ENCODE assay signal across 8 cellular contexts in genomic region chr5:138330813-138331448, GRCh38. TPM values are rescaled to one million over a fixed set of nuclear protein-coding genes. Genes with fewer than 3 reads are reported as not detected.
A peak's percentile ranks its signal among the peaks of the same experiment; 100 is the strongest.
DNase-seq lines count a peak whose midpoint lies in the region; ATAC-seq and TF ChIP-seq lines count a peak whose summit lies in the region.

No MANE protein-coding gene starts in this region.

- TF ChIP-seq CTCF in RWPE2 (IDR thresholded peaks at IDR 0.05; ENCODE audit: poor library complexity, severe bottlenecking) = no peak
- no peak for TF ChIP-seq CTCF in fibroblast of mammary gland (conservative IDR thresholded peaks at IDR 0.05; ENCODE audit: control insufficient read depth, insufficient read depth, low read depth, low read length)
- no peak for TF ChIP-seq CTCF in gastrocnemius medialis (IDR thresholded peaks at IDR 0.05 in 4 of 5, conservative IDR thresholded peaks at IDR 0.05 in 1 of 5)
- TF ChIP-seq CTCF in GM10248 (IDR thresholded peaks at IDR 0.05; ENCODE audit: control extremely low read depth, extremely low read depth, low read depth, missing control alignments) = no peak

- CTCF ChIA-PET in GM10248 (lab: Yijun Ruan, JAX) = interaction anchor here (18.9 kb wide), 1 partner anchor 21 kb away, joined by 403 read pairs; the partner anchor contains the start of gene KDM3B

- ATAC-seq in GM19351 (IDR thresholded peaks at IDR 0.05; ENCODE audit: unreplicated experiment) (peak; percentile 1), RWPE2 (ENCODE audit: low read depth) (peak; percentile 7), gastrocnemius medialis (no peak), HG02610 (IDR thresholded peaks at IDR 0.05; ENCODE audit: unreplicated experiment) (no peak), HG02970 (IDR thresholded peaks at IDR 0.05; ENCODE audit: low FRiP score, unreplicated experiment) (no peak)

- intact Hi-C loops in gastrocnemius medialis (cut with DNase I; ENCODE audit: low total_unique reads) = loop anchor here (10.0 kb wide), 2 partner anchors 296 to 706 kb away; partner anchors contain the start of gene FAM13B

- H3K9me3 ChIP-seq in RWPE2 (ENCODE audit: severe bottlenecking) = no peaks in the 10 kb centered on the region
- no peaks in the 10 kb centered on the region for H3K9me3 ChIP-seq in gastrocnemius medialis

- H3K36me3 ChIP-seq in RWPE2 (ENCODE audit: low read depth) (peaks cover 8% of the 10 kb centered on the region; the same call in 1 of the 2 replicates), gastrocnemius medialis (no peaks in the 10 kb centered on the region)

- H3K4me1 ChIP-seq in RWPE2 (ENCODE audit: insufficient read depth, poor library complexity, severe bottlenecking) (peaks cover 5% of the 10 kb centered on the region), gastrocnemius medialis (peaks cover 10 to 11% of the 10 kb centered on the region in 2 donors)

- DNase-seq in RWPE2 (ENCODE audit: low spot score) (no peak), fibroblast of mammary gland (ENCODE audit: low read depth) (peak; percentile 35), gastrocnemius medialis (no peak), GM10248 (ENCODE audit: extremely low spot score) (no peak), occipital lobe (lab: John Stamatoyannopoulos, UW) (no peak)

- no peak for TF ChIP-seq POLR2A in gastrocnemius medialis (IDR thresholded peaks at IDR 0.05)

- in situ Hi-C loops in gastrocnemius medialis (cut with MboI; ENCODE audit: low sequenced_read_pairs in 4 of 4) = loop anchor here in 1 of 4 donors (10.0 kb wide), 1 partner anchor 116 kb away; the partner anchor contains the start of gene CDC23

- H3K4me3 ChIP-seq in RWPE2 (ENCODE audit: severe bottlenecking) = peak overlapping the region; percentile 52
- H3K4me3 ChIP-seq in fibroblast of mammary gland (ENCODE audit: control insufficient read depth, low read depth, low read length) = peak overlapping the region; percentile 53
- H3K4me3 ChIP-seq in gastrocnemius medialis = peak overlapping the region; percentile 35 to 70 (median 58)

- H3K27ac ChIP-seq in RWPE2 (ENCODE audit: poor library complexity, severe bottlenecking) (peak overlapping the region; percentile 42), gastrocnemius medialis (no peak overlapping the region)

- H3K27me3 ChIP-seq in RWPE2 (ENCODE audit: insufficient read depth, poor library complexity, severe bottlenecking) = no peaks in the 10 kb centered on the region
- H3K27me3 ChIP-seq in gastrocnemius medialis = no peaks in the 10 kb centered on the region

- POLR2A ChIA-PET in GM10248 (lab: Yijun Ruan, JAX) = interaction anchor here (0.8 to 1.6 kb wide), 3 partner anchors 10 to 15 kb away, joined by 3 to 10 read pairs (median 3); no protein-coding TSS in a partner anchor

RNA-seq across cellular contexts. Expression of gene CDC25C, which starts 0.7 kb away (rescaled TPM):
- not detected for total RNA-seq in gastrocnemius medialis
- total RNA-seq in occipital lobe = 2.3 TPM

RNA-seq across cellular contexts. Expression of gene FAM53C, which starts 7.1 kb away (rescaled TPM):
- total RNA-seq in gastrocnemius medialis (10 to 100 TPM; 35.7 to 74.7 (median 41.0) TPM), occipital lobe (26.4 TPM)

RNA-seq across cellular contexts. Expression of gene KDM3B, which starts 21.6 kb away (rescaled TPM):
- total RNA-seq in gastrocnemius medialis (100 to 1,000 TPM in 1 of 4 donors, 10 to 100 TPM in 3; 49.4 to 100 (median 74.2) TPM), occipital lobe (84.1 TPM)

RNA-seq across cellular contexts. Expression of gene GFRA3, which starts 56.5 kb away (rescaled TPM):
- total RNA-seq in gastrocnemius medialis (under 1 TPM in 1 of 4 donors, not detected in 3; 0.42 TPM), occipital lobe (0.16 TPM)

Comparison
In these comparisons a context has a peak if more than half of its experiments do, and no peak if none do; other contexts are left out.
1. ATAC-seq: peak in GM19351 (single experiment) and RWPE2 (single experiment); none in gastrocnemius medialis (0 of 2), HG02610 (single experiment) and HG02970 (single experiment).
2. Peak in every context shown above with its lines, with median percentiles within 50 percentile points of each other: H3K4me3 ChIP-seq.